ENCODE assay signal across 20 cellular contexts in the genomic region with DNA sequence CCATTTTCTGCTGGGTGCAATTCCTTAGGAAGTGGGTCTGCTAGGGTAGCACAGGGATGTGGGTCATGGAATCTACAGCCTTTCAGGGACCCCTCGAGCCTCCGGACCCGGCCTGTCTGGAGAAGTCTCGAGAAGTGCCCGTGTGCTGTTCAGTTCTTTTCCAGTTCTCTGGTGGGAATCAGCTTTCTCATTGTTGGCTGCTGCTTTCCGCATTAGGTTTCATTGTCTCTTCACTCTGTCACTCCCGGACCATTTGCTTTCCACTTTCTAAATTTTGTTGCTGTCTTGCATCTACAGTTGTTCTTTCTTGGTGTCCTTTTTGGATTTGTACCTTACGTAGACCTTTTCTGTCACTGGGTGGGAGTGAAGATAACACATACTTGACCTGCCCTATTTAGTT. TPM values are rescaled to one million over a fixed set of nuclear protein-coding genes. Genes with fewer than 3 reads are reported as not detected.
DNase-seq lines count a peak whose midpoint lies in the region; ATAC-seq and TF ChIP-seq lines count a peak whose summit lies in the region.
"Had no signal": no experiment of that assay in that cellular context is flagged by ENCODE, and none has a peak within 500 bp of the region (broad histone marks: within the 10 kb centered on the region; RNA-seq: fewer than 3 reads in every experiment).

No MANE protein-coding gene starts in this region.

- H3K4me3 ChIP-seq in GM06990 (replicated peaks; ENCODE audit: low read depth, low read length): peak overlapping the region; percentile 13; the same call in 1 of the 2 replicates
- H3K4me3 ChIP-seq in SJCRH30: no peak overlapping the region
- no peak overlapping the region for H3K4me3 ChIP-seq in smooth muscle cell
- H3K4me3 ChIP-seq: mucosa of descending colon, ovary, thoracic aorta had no signal

- H3K27me3 Mint-ChIP-seq in immature natural killer cell (ENCODE audit: low read depth in 3 of 3): peaks cover 5 to 7% (median 5%) of the 10 kb centered on the region in 3 donors

- no peaks in the 10 kb centered on the region for H3K9me3 ChIP-seq in SJCRH30 (replicated peaks)
- H3K9me3 ChIP-seq in smooth muscle cell (replicated peaks; ENCODE audit: low read depth): peaks cover 3% of the 10 kb centered on the region
- H3K9me3 ChIP-seq: BE2C, mucosa of descending colon, ovary, thoracic aorta had no signal

- peak overlapping the region; percentile 1 to 87 (median 62) for H3K4me3 Mint-ChIP-seq in immature natural killer cell

- H3K79me2 ChIP-seq in smooth muscle cell (ENCODE audit: low read depth): peaks cover 97% of the 10 kb centered on the region

- peaks cover 1% of the 10 kb centered on the region; the same call in 1 of the 2 replicates for H3K36me3 ChIP-seq in GM06990 (ENCODE audit: control insufficient read depth, insufficient read depth, low read length)
- peaks cover 9% of the 10 kb centered on the region; the same call in 1 of the 2 replicates for H3K36me3 ChIP-seq in SJCRH30
- no peaks in the 10 kb centered on the region for H3K36me3 ChIP-seq in smooth muscle cell (ENCODE audit: low read depth)
- H3K36me3 ChIP-seq: BE2C, ovary, thoracic aorta had no signal

- WGBS in smooth muscle cell (ENCODE audit: low lambda C conversion rate): 81% methylated on average over 8 of the region's 8 CpGs

- H3K4me1 Mint-ChIP-seq in immature natural killer cell: peaks cover 88 to 96% of the 10 kb centered on the region in 2 donors

- H3K27ac Mint-ChIP-seq in immature natural killer cell: peak overlapping the region; percentile 53 to 96 (median 80)

- H4K20me1 ChIP-seq in smooth muscle cell (ENCODE audit: low read depth): peaks cover 85% of the 10 kb centered on the region

- TF ChIP-seq CTCF in GM06990 (IDR thresholded peaks at IDR 0.05; ENCODE audit: insufficient read depth, low read length, poor library complexity, severe bottlenecking) (no peak), smooth muscle cell (IDR thresholded peaks at IDR 0.05; ENCODE audit: borderline replicate concordance, insufficient read depth, poor library complexity, severe bottlenecking) (no peak)

- peaks cover 0 to 5% (median 0%) of the 10 kb centered on the region in 3 donors for H3K36me3 Mint-ChIP-seq in immature natural killer cell

- H3K27ac ChIP-seq in SJCRH30: peak overlapping the region; percentile 40; the same call in 1 of the 2 replicates
- H3K27ac ChIP-seq in smooth muscle cell (ENCODE audit: low read depth): peak overlapping the region; percentile 61
- H3K27ac ChIP-seq: foreskin keratinocyte, ovary, WERI-Rb-1 had no signal

- peaks cover 0 to 2% (median 0%) of the 10 kb centered on the region in 6 donors for H3K9me3 Mint-ChIP-seq in immature natural killer cell

- intact Hi-C loops in posterior vena cava (cut with DNase I): no loop called here

- no peak overlapping the region for H2AFZ ChIP-seq in smooth muscle cell (ENCODE audit: low read depth)

- no peaks in the 10 kb centered on the region for H3K27me3 ChIP-seq in GM06990 (replicated peaks; ENCODE audit: control insufficient read depth, insufficient read depth, low read length)
- H3K27me3 ChIP-seq in SJCRH30: no peaks in the 10 kb centered on the region
- no peaks in the 10 kb centered on the region for H3K27me3 ChIP-seq in smooth muscle cell (ENCODE audit: low read depth)
- H3K27me3 ChIP-seq: BE2C, foreskin keratinocyte, ovary had no signal

- peaks cover 29% of the 10 kb centered on the region for H3K4me1 ChIP-seq in SJCRH30
- H3K4me1 ChIP-seq in smooth muscle cell (ENCODE audit: low read depth): peaks cover 26% of the 10 kb centered on the region

- DNase-seq in GM06990 (ENCODE audit: extremely low read depth, insufficient read length) (no peak), SJCRH30 (no peak), immature natural killer cell (no peak), smooth muscle cell (lab: John Stamatoyannopoulos, UW; ENCODE audit: unreplicated experiment) (no peak), posterior vena cava (ENCODE audit: low spot score) (no peak)
- no peak for DNase-seq in activated naive CD4-positive, alpha-beta T cell treated with anti-CD3 and anti-CD28 coated beads, Interleukin-2, amount 50 U/mL, for 16 hours
- DNase-seq in activated CD4-positive, CD25-positive, alpha-beta regulatory T cell (lab: John Stamatoyannopoulos, UW): no peak
- DNase-seq: activated CD8-positive, alpha-beta memory T cell treated with anti-CD3 and anti-CD28 coated beads for 24 hours; aorta; BE2C; foreskin keratinocyte; mucosa of descending colon; NCI-H2107; NCI-H524 treated with DMSO at 0.1 percent for 48 hours; ovary; SHP77 treated with DMSO at 0.1 percent for 48 hours; WERI-Rb-1 had no signal

- H3F3A ChIP-seq in smooth muscle cell (ENCODE audit: low read depth): no peaks in the 10 kb centered on the region

- no peak overlapping the region for H3K4me2 ChIP-seq in smooth muscle cell

- no peak overlapping the region for H3K9ac ChIP-seq in smooth muscle cell (ENCODE audit: low read depth)

- ATAC-seq in GM21367 (IDR thresholded peaks at IDR 0.05; ENCODE audit: unreplicated experiment): no peak
- ATAC-seq: foreskin keratinocyte, left lobe of liver had no signal

RNA-seq across cellular contexts. Expression of a gene that starts 6.1 kb away (rescaled TPM):
- total RNA-seq in SJCRH30 (2014; rRNA removed; shearing (Covaris generic)): 34.4 and 35.5 TPM in 2 replicates
- polyA plus RNA-seq in immature natural killer cell (10 to 100 TPM; 45.8 to 70.2 (median 48.0) TPM), smooth muscle cell (22.1 and 31.5 TPM in 2 replicates)
- total RNA-seq in smooth muscle cell (25.8 and 42.3 TPM in 2 replicates), posterior vena cava (10 to 100 TPM; 16.2 to 19.0 TPM)

RNA-seq across cellular contexts. Expression of a gene that starts 39.4 kb away (rescaled TPM):
- total RNA-seq in SJCRH30 (2014; rRNA removed; shearing (Covaris generic)): 33.1 and 38.8 TPM in 2 replicates
- 10 to 100 TPM; 48.8 to 60.1 (median 55.4) TPM for polyA plus RNA-seq in immature natural killer cell
- total RNA-seq in smooth muscle cell: 7.6 and 9.5 TPM in 2 replicates
- polyA plus RNA-seq in smooth muscle cell: 6.1 and 9.4 TPM in 2 replicates
- total RNA-seq in posterior vena cava: 10 to 100 TPM; 15.0 to 15.8 TPM

RNA-seq across cellular contexts. Expression of a gene that starts 39.6 kb away (rescaled TPM):
- total RNA-seq in SJCRH30 (2014; rRNA removed; shearing (Covaris generic)): 23.8 and 28.4 TPM in 2 replicates
- polyA plus RNA-seq in immature natural killer cell (10 to 100 TPM in 2 of 3 donors, 1 to 10 TPM in 1; 7.5 to 42.1 (median 22.6) TPM), smooth muscle cell (12.5 and 23.0 TPM in 2 replicates)
- total RNA-seq in smooth muscle cell (14.4 and 17.6 TPM in 2 replicates), posterior vena cava (10 to 100 TPM; 18.2 to 19.9 TPM)

RNA-seq across cellular contexts. Expression of a gene that starts 42.0 kb away (rescaled TPM):
- total RNA-seq in SJCRH30 (2014; rRNA removed; shearing (Covaris generic)): 3.0 and 3.5 TPM in 2 replicates
- polyA plus RNA-seq in immature natural killer cell (10 to 100 TPM in 1 of 3 donors, 1 to 10 TPM in 2; 5.8 to 10.8 (median 7.1) TPM), smooth muscle cell (1.2 and 1.9 TPM in 2 replicates)
- total RNA-seq in smooth muscle cell (2.5 and 2.6 TPM in 2 replicates), posterior vena cava (1 to 10 TPM; 3.3 to 3.8 TPM)
